26 cellular contexts compared by ENCODE assay signal in the genomic region with DNA sequence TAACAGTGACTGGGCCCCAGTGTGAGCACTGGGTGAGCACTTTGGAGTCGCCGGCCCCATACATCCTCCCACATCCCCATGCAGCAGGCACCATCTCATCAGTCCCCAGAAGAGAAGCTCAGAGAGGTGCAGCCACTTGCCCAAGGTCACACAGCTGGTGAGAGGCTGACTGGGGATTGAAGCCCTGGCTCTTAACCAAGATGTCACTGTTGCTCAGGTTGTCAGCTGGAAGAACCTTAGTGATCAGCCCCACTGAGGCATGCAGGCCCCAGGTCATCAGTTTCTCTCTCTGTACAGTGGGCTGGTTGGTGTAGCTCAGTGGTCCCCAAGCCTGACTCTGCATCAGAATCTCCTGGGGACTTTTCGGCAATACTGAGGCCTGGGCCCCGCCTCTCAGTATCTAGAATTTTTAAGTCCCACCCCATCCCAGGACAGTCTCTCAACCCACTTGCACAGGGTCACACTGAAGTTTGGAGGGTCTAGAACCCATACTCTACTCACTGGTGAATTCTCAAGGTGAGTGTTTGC.
"Had no signal": no experiment of that assay in that cellular context is flagged by ENCODE, and none has a peak within 500 bp of the region (broad histone marks: within the 10 kb centered on the region; RNA-seq: fewer than 3 reads in every experiment).

No MANE protein-coding gene starts in this region.

- H3K9me3 ChIP-seq: SJSA1 had no signal

- ATAC-seq: activated CD4-positive, CD25-positive, alpha-beta regulatory T cell treated with anti-CD3 and anti-CD28 coated beads, Interleukin-2, amount 50 U/mL, for 24 hours; activated CD8-positive, alpha-beta T cell treated with anti-CD3 and anti-CD28 coated beads for 36 hours; activated T-cell treated with anti-CD3 and anti-CD28 coated beads, Interleukin-2, amount 50 U/mL, for 72 hours; Panc1 had no signal

- H3K4me3 ChIP-seq: cardiac muscle cell, MG63, SJSA1 had no signal

- H3K27ac ChIP-seq: brain microvascular endothelial cell, cardiac muscle cell, RWPE1, SJSA1 had no signal

- H3K27me3 ChIP-seq: brain microvascular endothelial cell, cardiac muscle cell, MG63, SJSA1 had no signal

- H3K36me3 ChIP-seq: brain microvascular endothelial cell, cardiac muscle cell, MG63, SJSA1 had no signal

- DNase-seq: activated CD4-positive, alpha-beta T cell treated with anti-CD3 and anti-CD28 coated beads for 4 hours; activated CD8-positive, alpha-beta T cell treated with anti-CD3 and anti-CD28 coated beads for 36 hours; activated gamma-delta T cell treated with Interleukin-2 at 50 U/mL for 16 hours; activated naive CD4-positive, alpha-beta T cell treated with anti-CD3 and anti-CD28 coated beads, Interleukin-2, amount 10 ng/mL, durations not matched to agents 7 days and 5 days; activated naive CD8-positive, alpha-beta T cell treated with anti-CD3 and anti-CD28 coated beads for 36 hours; activated T-cell treated with anti-CD3 and anti-CD28 coated beads for 4 hours; activated T-cell treated with anti-CD3 and anti-CD28 coated beads, Interleukin-2, amount 50 U/mL, for 72 hours; brain microvascular endothelial cell; cerebellar nuclear complex; MG63; MV-4-11; NCI-H1105; NCI-H1436; NCI-H1694 treated with DMSO at 0.1 percent for 48 hours; NCI-H2029 treated with DMSO at 0.1 percent for 48 hours; NCI-H345; NCI-H510A; NCI-H526 treated with DMSO at 0.1 percent for 48 hours; NCI-H82; OCI-M1; Right ventricle myocardium superior had no signal
